25 cellular contexts compared by ENCODE assay signal in genomic region chr16:68751160-68751559, GRCh38. TPM values are rescaled to one million over a fixed set of nuclear protein-coding genes. Genes with fewer than 3 reads are reported as not detected.
DNase-seq lines count a peak whose midpoint lies in the region; ATAC-seq, FAIRE-seq and TF ChIP-seq lines count a peak whose summit lies in the region.
"Had no signal": no experiment of that assay in that cellular context is flagged by ENCODE, and none has a peak within 500 bp of the region (broad histone marks: within the 10 kb centered on the region; RNA-seq: fewer than 3 reads in every experiment).

No MANE protein-coding gene starts in this region.

- H4K20me1 ChIP-seq in K562 (replicated peaks; ENCODE audit: control insufficient read depth, insufficient read depth, low read length): no peaks in the 10 kb centered on the region

- no peak for ATAC-seq in K562
- ATAC-seq in GM21526 (IDR thresholded peaks at IDR 0.05; ENCODE audit: low FRiP score, unreplicated experiment): no peak
- ATAC-seq: HCT116 had no signal

- TF ChIP-seq CTCF in 22Rv1 (IDR thresholded peaks at IDR 0.05) (no peak), Calu3 (IDR thresholded peaks at IDR 0.05; ENCODE audit: unreplicated experiment) (no peak), K562 (IDR thresholded peaks at IDR 0.05 in 2 of 3, conservative IDR thresholded peaks at IDR 0.05 in 1 of 3; ENCODE audit: insufficient read depth in 2 of 3, low read depth in 1 of 3, low read length in 3 of 3) (no peak), progenitor cell of endocrine pancreas (IDR thresholded peaks at IDR 0.05; ENCODE audit: unreplicated experiment) (no peak)

- H3K36me3 Mint-ChIP-seq in Calu3 (ENCODE audit: insufficient read depth, unreplicated experiment): peaks cover 69% of the 10 kb centered on the region
- peaks cover 29% of the 10 kb centered on the region for H3K36me3 Mint-ChIP-seq in progenitor cell of endocrine pancreas (ENCODE audit: insufficient read depth)
- H3K36me3 Mint-ChIP-seq: CD14-positive monocyte; CD8-positive, alpha-beta memory T cell had no signal

- H3K9me3 Mint-ChIP-seq in Calu3 (ENCODE audit: low read depth, unreplicated experiment): no peaks in the 10 kb centered on the region
- no peaks in the 10 kb centered on the region for H3K9me3 Mint-ChIP-seq in progenitor cell of endocrine pancreas (ENCODE audit: low read depth)
- H3K9me3 Mint-ChIP-seq: CD14-positive monocyte; CD8-positive, alpha-beta memory T cell had no signal

- BruUV-seq in Calu3 (replicated peaks; lab: Mats Ljungman, UMichigan) (no TSS peak), K562 (replicated peaks; lab: Mats Ljungman, UMichigan) (no TSS peak)

- H3K9me3 ChIP-seq in K562 (replicated peaks; ENCODE audit: control insufficient read depth, insufficient read depth, low read depth, low read length): no peaks in the 10 kb centered on the region
- H3K9me3 ChIP-seq: BE2C, MG63 had no signal

- H3K27me3 ChIP-seq in K562 (ENCODE audit: control insufficient read depth in 2 of 2, insufficient read depth in 2 of 2, low read length in 2 of 2): no peaks in the 10 kb centered on the region
- H3K27me3 ChIP-seq: BE2C, MG63 had no signal

- no peak overlapping the region for H2AFZ ChIP-seq in K562 (ENCODE audit: low read depth, low read length)
- H2AFZ ChIP-seq: PC-9 had no signal

- H3K9me1 ChIP-seq in K562 (ENCODE audit: control insufficient read depth, insufficient read depth, low read length): no peaks in the 10 kb centered on the region

- no peak overlapping the region for H3K4me2 ChIP-seq in K562 (ENCODE audit: insufficient read depth, low read length)
- H3K4me2 ChIP-seq: PC-9 had no signal

- no peaks in the 10 kb centered on the region for H3K36me3 ChIP-seq in K562 (ENCODE audit: control insufficient read depth, insufficient read depth, low read length)
- H3K36me3 ChIP-seq: BE2C, MG63 had no signal

- H3K27ac Mint-ChIP-seq in Calu3 (ENCODE audit: unreplicated experiment): peak overlapping the region; percentile 13
- H3K27ac Mint-ChIP-seq in progenitor cell of endocrine pancreas: peak overlapping the region; percentile 54
- H3K27ac Mint-ChIP-seq: CD14-positive monocyte had no signal

- DNase-seq in Calu3 (no peak), K562 (ENCODE audit: extremely low read depth in 1 of 4, low spot score in 3 of 4) (no peak), progenitor cell of endocrine pancreas (ENCODE audit: low spot score, unreplicated experiment) (no peak), SHP77 treated with DMSO at 0.1 percent for 48 hours (lab: John Stamatoyannopoulos, UW) (no peak), NCI-H187 (lab: John Stamatoyannopoulos, UW) (no peak)
- DNase-seq: BE2C; CD8-positive, alpha-beta memory T cell; DMS79 treated with DMSO at 0.1 percent for 48 hours; GF-D8; KG1; MG63; NCI-H1105 treated with DMSO at 0.1 percent for 48 hours; NCI-H2029 treated with DMSO at 0.1 percent for 48 hours; NCI-H446 treated with DMSO at 0.1 percent for 48 hours; NCI-H526 treated with DMSO at 0.1 percent for 48 hours; PC-9; Right ventricle myocardium superior had no signal

- H3K4me3 Mint-ChIP-seq in Calu3 (ENCODE audit: low read depth, unreplicated experiment) (no peak overlapping the region), progenitor cell of endocrine pancreas (ENCODE audit: low read depth) (no peak overlapping the region)
- H3K4me3 Mint-ChIP-seq: CD8-positive, alpha-beta memory T cell had no signal

- no peak overlapping the region for H3K4me3 ChIP-seq in K562
- H3K4me3 ChIP-seq: MG63, PC-9 had no signal

- CTCF ChIA-PET in Calu3 (lab: Charles Lee): interaction anchor here (0.6 kb wide), 1 partner anchor 9 kb away, joined by 4 read pairs; no protein-coding TSS in a partner anchor
- CTCF ChIA-PET in K562 (lab: Yijun Ruan, JAX; ENCODE audit: low intra/inter-chr PET ratio): no interaction called here

- H3K4me1 Mint-ChIP-seq in Calu3 (ENCODE audit: low read depth, unreplicated experiment): peaks cover 82% of the 10 kb centered on the region
- peaks cover 51% of the 10 kb centered on the region for H3K4me1 Mint-ChIP-seq in progenitor cell of endocrine pancreas (ENCODE audit: low read depth)
- H3K4me1 Mint-ChIP-seq: CD14-positive monocyte had no signal

- peaks cover 0 to 8% of the 10 kb centered on the region in 2 experiments; a peak in 2 of 5 replicates for H3K4me1 ChIP-seq in K562 (replicated peaks in 1 of 2; ENCODE audit: control insufficient read depth in 2 of 2, insufficient read depth in 2 of 2, low read length in 2 of 2)
- H3K4me1 ChIP-seq: BE2C had no signal

- FAIRE-seq in K562 (lab: Jason Lieb, UNC): no peak
- FAIRE-seq: GM12891, H1, HTR-8/SVneo had no signal

- TF ChIP-seq EP300 in K562 (IDR thresholded peaks at IDR 0.05; ENCODE audit: low read length): no peak

- H3K27ac ChIP-seq in 22Rv1: peak overlapping the region; percentile 100; the same call in 1 of the 2 replicates
- H3K27ac ChIP-seq in K562 (ENCODE audit: extremely low read depth, low read depth, low read length): no peak overlapping the region

- in situ Hi-C loops in K562 (cut with MboI): no loop called here

- H3K27me3 Mint-ChIP-seq in Calu3 (ENCODE audit: unreplicated experiment) (no peaks in the 10 kb centered on the region), progenitor cell of endocrine pancreas (no peaks in the 10 kb centered on the region)

- TF ChIP-seq POLR2A in K562 (conservative IDR thresholded peaks at IDR 0.05): no peak

- POLR2A ChIA-PET in K562 (lab: Yijun Ruan, JAX): interaction anchor here (0.7 kb wide), 1 partner anchor 17 kb away, joined by 3 read pairs; no protein-coding TSS in a partner anchor

- no peaks in the 10 kb centered on the region for H3K79me2 ChIP-seq in K562 (ENCODE audit: control insufficient read depth, insufficient read depth, low read length)

- 74% methylated on average over 4 of the region's 4 CpGs for WGBS in K562 (ENCODE audit: insufficient coverage, low coverage, missing lambda C conversion rate)

- no peak overlapping the region for H3K9ac ChIP-seq in K562 (ENCODE audit: insufficient read depth in 1 of 2, low read depth in 2 of 2, low read length in 2 of 2)

- intact Hi-C loops in Calu3 (cut with micrococcal nuclease; ENCODE audit: unreplicated experiment) (no loop called here), K562 (cut with micrococcal nuclease) (no loop called here)

- no peak for TF ChIP-seq RAD21 in K562 (CRISPR knock-in tag; conservative IDR thresholded peaks at IDR 0.05 in 1 of 2, IDR thresholded peaks at IDR 0.05 in 1 of 2)

TF ChIP-seq in K562, 482 proteins besides CTCF, POLR2A, EP300 and RAD21 (continues in another document):
- TF ChIP-seq FOXJ3 (CRISPR knock-in tag; IDR thresholded peaks at IDR 0.05) (no peak), MBD1 (CRISPR knock-in tag; IDR thresholded peaks at IDR 0.05) (no peak), ASH1L (IDR thresholded peaks at IDR 0.05; ENCODE audit: borderline replicate concordance, low read depth, partially characterized antibody) (no peak), TEAD1 (CRISPR knock-in tag; IDR thresholded peaks at IDR 0.05) (no peak), POLR3G (IDR thresholded peaks at IDR 0.05; ENCODE audit: extremely low read depth, insufficient read length, insufficient replicate concordance) (no peak), BCOR (IDR thresholded peaks at IDR 0.05) (peak; percentile 52), ZNF644 (tag; IDR thresholded peaks at IDR 0.05; ENCODE audit: low read depth) (no peak), TAL1 (IDR thresholded peaks at IDR 0.05) (no peak), MAFF (IDR thresholded peaks at IDR 0.05; ENCODE audit: low read length) (no peak)

RNA-seq across cellular contexts. Expression of gene CDH1, which starts 14.1 kb away (rescaled TPM):
- total RNA-seq in Calu3 (2022) (328 and 421 TPM in 2 replicates), K562 (2014; rRNA removed) (not detected in 2 replicates), K562 (2014; rRNA removed; fragmentation: Illumina TruSeq; extraction: Trizol) (not detected in 2 replicates), K562 (2015; rRNA removed; fragmentation: Illumina TruSeq; extraction: Trizol) (0.60 TPM in 1 of 2 replicates, not detected in the other), K562 (2021) (0.69 and 0.76 TPM in 2 replicates), progenitor cell of endocrine pancreas (545 and 586 TPM in 2 replicates)
- not detected in 2 replicates for total RNA-seq in K562 (2011; cell fraction: chromatin; rRNA removed; ENCODE audit: low replicate concordance)
- total RNA-seq in K562 (2011; cell fraction: nucleolus; rRNA removed): not detected in 2 replicates
- total RNA-seq in K562 (2011; cell fraction: nucleoplasm; rRNA removed): not detected in 2 replicates
- polyA plus RNA-seq in K562 (2011; rRNA removed) (not detected in 2 replicates), K562 (2014; fragmentation: Illumina TruSeq; extraction: Trizol) (not detected in 2 replicates), K562 (2014; fragmentation: Nextera tagmentation; extraction: Ambion mirVana) (under 1 TPM in 1 of 2 experiments, not detected in 1; 0.01 TPM), K562 (2014; rRNA removed) (not detected in 2 replicates)
- 0.07 TPM in 1 of 2 replicates, not detected in the other for polyA plus RNA-seq in K562 (2011; cell fraction: cytosol; rRNA removed)
- 0.04 TPM in 1 of 2 replicates, not detected in the other for polyA plus RNA-seq in K562 (2011; cell fraction: nucleus; rRNA removed)
- 0.10 and 0.11 TPM in 2 replicates for polyA plus RNA-seq in K562 (2012)
- not detected in 2 replicates for polyA minus RNA-seq in K562 (2011; rRNA and poly(A)+ RNA removed)
- not detected in 2 replicates for polyA minus RNA-seq in K562 (2011; cell fraction: cytosol; rRNA and poly(A)+ RNA removed)
- not detected in 2 replicates for polyA minus RNA-seq in K562 (2011; cell fraction: nucleus; rRNA and poly(A)+ RNA removed)
- total RNA-seq: Right ventricle myocardium superior, RPMI7951 had no signal

Comparison
In these comparisons a context has a peak if more than half of its experiments do, and no peak if none do; other contexts are left out.
1. RNA of gene CDH1, which starts 14.1 kb away (total RNA-seq): 545 to 586 TPM in progenitor cell of endocrine pancreas and 328 to 421 TPM in Calu3; 0.60 to 0.76 TPM in K562; every median in the first group is over 100 times any median in the second.